Comparison of ENCODE assay signal across 9 cellular contexts in the genomic region with DNA sequence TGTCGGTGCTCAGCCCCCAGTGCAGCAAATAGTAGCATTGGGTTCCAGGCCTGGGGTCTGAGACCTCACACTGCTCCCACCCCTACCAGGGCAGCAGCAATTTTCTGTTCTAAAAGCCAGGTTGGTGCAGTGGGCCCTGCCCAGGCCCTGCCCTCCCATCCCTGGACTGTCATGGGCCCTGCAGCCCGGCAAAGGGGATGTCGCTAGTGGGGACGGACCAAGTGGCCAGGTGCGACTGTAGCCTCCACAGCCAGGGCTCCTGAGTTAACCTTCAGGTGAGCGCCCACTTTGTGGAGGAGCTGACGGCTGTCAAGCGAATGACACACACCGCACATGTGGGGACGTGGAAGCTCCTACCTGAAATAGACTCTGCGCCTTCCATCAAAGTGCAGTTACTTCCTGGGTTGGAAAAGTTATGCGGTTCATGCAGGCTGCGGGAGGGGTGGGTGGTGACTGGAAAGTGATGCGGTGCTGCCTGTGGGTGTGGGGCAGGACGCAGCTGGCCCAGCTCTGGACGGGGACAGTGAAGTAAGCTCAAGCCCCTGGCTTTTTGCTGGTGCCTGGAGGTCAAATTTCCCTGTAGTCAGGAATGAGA. TPM values are rescaled to one million over a fixed set of nuclear protein-coding genes. Genes with fewer than 3 reads are reported as not detected.
DNase-seq lines count a peak whose midpoint lies in the region; ATAC-seq and TF ChIP-seq lines count a peak whose summit lies in the region.
"Had no signal": no experiment of that assay in that cellular context is flagged by ENCODE, and none has a peak within 500 bp of the region (broad histone marks: within the 10 kb centered on the region; RNA-seq: fewer than 3 reads in every experiment).

No MANE protein-coding gene starts in this region.

- H3K27me3 Mint-ChIP-seq in CD4-positive, alpha-beta memory T cell = no peaks in the 10 kb centered on the region

- no peaks in the 10 kb centered on the region for H3K36me3 ChIP-seq in CD4-positive, alpha-beta memory T cell (ENCODE audit: insufficient read depth, low read length)
- H3K36me3 ChIP-seq in neuronal stem cell (replicated peaks in 1 of 2; ENCODE audit: control insufficient read depth in 2 of 2, insufficient read depth in 2 of 2, low read length in 2 of 2) = peaks cover 2 to 5% of the 10 kb centered on the region in 2 donors

- no peak for ATAC-seq in HG02798 (IDR thresholded peaks at IDR 0.05; ENCODE audit: poor library complexity, unreplicated experiment)

- no CpG with 5 or more reads among the region's 16 CpGs for WGBS in neuronal stem cell (ENCODE audit: extremely low coverage in 2 of 2, insufficient read length in 2 of 2, insufficient replicate concordance in 1 of 2), 2 donors

- peaks cover 32 to 71% (median 52%) of the 10 kb centered on the region in 4 donors for H3K4me1 Mint-ChIP-seq in CD4-positive, alpha-beta memory T cell

- TF ChIP-seq POLR2A in NB4 (IDR thresholded peaks at IDR 0.05; ENCODE audit: extremely low read depth, insufficient read length) = no peak

- H3K79me1 ChIP-seq in neuronal stem cell (ENCODE audit: low read depth, low read length) = peaks cover 43% of the 10 kb centered on the region

- peak overlapping the region in 1 of 2 donors; percentile 54 for H3K4me3 ChIP-seq in CD4-positive, alpha-beta memory T cell (ENCODE audit: low read length in 2 of 2)
- peak overlapping the region; percentile 67 for H3K4me3 ChIP-seq in NB4 (ENCODE audit: low read depth, low read length)
- peak overlapping the region; percentile 67 to 98 (median 88) for H3K4me3 ChIP-seq in dorsolateral prefrontal cortex
- H3K4me3 ChIP-seq in neuronal stem cell (ENCODE audit: low read length in 2 of 2) = peak overlapping the region; percentile 87 to 96

- peaks cover 89% of the 10 kb centered on the region for H3K4me1 ChIP-seq in CD4-positive, alpha-beta memory T cell (ENCODE audit: insufficient read depth, low read length)
- H3K4me1 ChIP-seq in neuronal stem cell (ENCODE audit: control insufficient read depth in 2 of 2, insufficient read depth in 1 of 2, low read depth in 1 of 2, low read length in 2 of 2) = peaks cover 36 to 45% of the 10 kb centered on the region in 2 donors

- H4K91ac ChIP-seq in neuronal stem cell (ENCODE audit: low read depth, low read length, poor library complexity) = no peak overlapping the region

- no peaks in the 10 kb centered on the region for H3K9me3 Mint-ChIP-seq in CD4-positive, alpha-beta memory T cell

- peak in 1 of 5 donors; percentile 47 for DNase-seq in CD4-positive, alpha-beta memory T cell
- DNase-seq in NB4 (ENCODE audit: low read depth) (no peak), dorsolateral prefrontal cortex (no peak), neuronal stem cell (ENCODE audit: low spot score) (no peak), posterior cingulate gyrus (no peak), T-helper 9 cell (no peak), NOMO-1 treated with DMSO at 0.1 percent for 48 hours (lab: John Stamatoyannopoulos, UW; ENCODE audit: unreplicated experiment) (no peak)
- DNase-seq: NCI-H1092 treated with DMSO at 0.1 percent for 48 hours had no signal

- H2AK5ac ChIP-seq in neuronal stem cell (ENCODE audit: low read depth, low read length) = peak overlapping the region; percentile 100

- peak overlapping the region; percentile 98 for H2BK15ac ChIP-seq in neuronal stem cell (ENCODE audit: low read length)

- H3K4ac ChIP-seq in neuronal stem cell (ENCODE audit: low read length) = no peak overlapping the region

- peak overlapping the region; percentile 84 for H2BK12ac ChIP-seq in neuronal stem cell (ENCODE audit: low read length)

- no peak overlapping the region for H2AFZ ChIP-seq in neuronal stem cell (ENCODE audit: low read length)

- no peaks in the 10 kb centered on the region for H3K27me3 ChIP-seq in CD4-positive, alpha-beta memory T cell (ENCODE audit: insufficient read depth, low read length)
- no peaks in the 10 kb centered on the region for H3K27me3 ChIP-seq in dorsolateral prefrontal cortex
- peaks cover 0 to 3% (median 0%) of the 10 kb centered on the region in 3 experiments for H3K27me3 ChIP-seq in neuronal stem cell (ENCODE audit: control insufficient read depth in 3 of 3, insufficient read depth in 3 of 3, low read depth in 1 of 3, low read length in 3 of 3)

- peak overlapping the region; percentile 76 to 84 (median 82) for H3K4me3 Mint-ChIP-seq in CD4-positive, alpha-beta memory T cell

- POLR2A ChIA-PET in CD4-positive, alpha-beta memory T cell (lab: Charles Lee; ENCODE audit: partially characterized antibody) = interaction anchor here (1.1 to 5.3 kb wide), 3 partner anchors 13 to 62 kb away, joined by 3 to 56 read pairs (median 4); a partner anchor contains a TSS

- H3K4me2 ChIP-seq in neuronal stem cell (ENCODE audit: insufficient read depth, low read length, poor library complexity, severe bottlenecking) = no peak overlapping the region

- no peak overlapping the region for H2BK120ac ChIP-seq in neuronal stem cell (ENCODE audit: low read depth, low read length)

- no peak overlapping the region for H4K8ac ChIP-seq in neuronal stem cell (ENCODE audit: low read depth, low read length)

- TF ChIP-seq CTCF in NB4 (IDR thresholded peaks at IDR 0.05; ENCODE audit: low read depth, low read length) = no peak
- no peak for TF ChIP-seq CTCF in dorsolateral prefrontal cortex (IDR thresholded peaks at IDR 0.05 in 54 of 56, conservative IDR thresholded peaks at IDR 0.05 in 2 of 56; ENCODE audit: low read depth in 1 of 56, partially characterized antibody in 56 of 56)

- peak overlapping the region; percentile 63 for H3K9ac ChIP-seq in neuronal stem cell (ENCODE audit: low read depth, low read length, poor library complexity)

- no peak overlapping the region for H3K14ac ChIP-seq in neuronal stem cell (ENCODE audit: low read length)

- H2BK5ac ChIP-seq in neuronal stem cell (ENCODE audit: low read length) = peak overlapping the region; percentile 75

- intact Hi-C loops in CD4-positive, alpha-beta memory T cell (cut with micrococcal nuclease) = no loop called here
- intact Hi-C loops in dorsolateral prefrontal cortex (cut with DNase I) = no loop called here
- intact Hi-C loops in posterior cingulate gyrus (cut with DNase I) = no loop called here

- CTCF ChIA-PET in CD4-positive, alpha-beta memory T cell (lab: Charles Lee; ENCODE audit: partially characterized antibody) = interaction anchor here (1.8 to 3.4 kb wide), 3 partner anchors 13 to 25 kb away, joined by 4 to 11 read pairs (median 8); no protein-coding TSS in a partner anchor

- no peaks in the 10 kb centered on the region for H3K9me3 ChIP-seq in CD4-positive, alpha-beta memory T cell (ENCODE audit: control insufficient read depth in 1 of 2, low read length in 2 of 2)
- H3K9me3 ChIP-seq in neuronal stem cell (replicated peaks in 1 of 2; ENCODE audit: control insufficient read depth in 2 of 2, insufficient read depth in 1 of 2, low read depth in 1 of 2, low read length in 2 of 2) = no peaks in the 10 kb centered on the region

- H3K36me3 Mint-ChIP-seq in CD4-positive, alpha-beta memory T cell = peaks cover 0 to 10% of the 10 kb centered on the region in 2 donors

- no peak overlapping the region for H3K18ac ChIP-seq in neuronal stem cell (ENCODE audit: low read length)

- peak overlapping the region; percentile 35 to 95 (median 79) for H3K27ac Mint-ChIP-seq in CD4-positive, alpha-beta memory T cell

- peak overlapping the region; percentile 68 for H3K23ac ChIP-seq in neuronal stem cell (ENCODE audit: low read depth, low read length, poor library complexity)

- H3K27ac ChIP-seq in CD4-positive, alpha-beta memory T cell (ENCODE audit: low read depth, low read length) = peak overlapping the region; percentile 59
- H3K27ac ChIP-seq in dorsolateral prefrontal cortex (peak overlapping the region in 58 of 59 donors; percentile 41 to 99 (median 97)), neuronal stem cell (replicated peaks; ENCODE audit: low read length) (no peak overlapping the region)

RNA-seq across cellular contexts. Expression of a gene that starts 1.5 kb away (rescaled TPM):
- total RNA-seq in CD4-positive, alpha-beta memory T cell = 10 to 100 TPM; 93.1 to 96.8 TPM
- polyA plus RNA-seq in CD4-positive, alpha-beta memory T cell = 10 to 100 TPM in 1 of 2 donors, 1 to 10 TPM in 1; 4.0 to 11.6 TPM
- total RNA-seq in dorsolateral prefrontal cortex = 100 to 1,000 TPM in 97 of 120 experiments, 10 to 100 TPM in 23; 69.5 to 290 (median 127) TPM
- 19.0 TPM for polyA plus RNA-seq in neuronal stem cell (2013, experiment 1 of 2)
- 19.6 TPM for polyA plus RNA-seq in neuronal stem cell (2013, experiment 2 of 2)

RNA-seq across cellular contexts. Expression of a gene that starts 33.1 kb away (rescaled TPM):
- 1 to 10 TPM; 1.5 TPM for total RNA-seq in CD4-positive, alpha-beta memory T cell
- polyA plus RNA-seq in CD4-positive, alpha-beta memory T cell = 1 to 10 TPM in 1 of 2 donors, under 1 TPM in 1; 0.16 to 1.8 TPM
- total RNA-seq in dorsolateral prefrontal cortex = 10 to 100 TPM in 62 of 120 experiments, 1 to 10 TPM in 58; 4.2 to 28.9 (median 10.3) TPM
- 23.8 TPM for polyA plus RNA-seq in neuronal stem cell (2013, experiment 1 of 2)
- 21.4 TPM for polyA plus RNA-seq in neuronal stem cell (2013, experiment 2 of 2)
